1 cellular context compared by ENCODE assay signal in the genomic region with DNA sequence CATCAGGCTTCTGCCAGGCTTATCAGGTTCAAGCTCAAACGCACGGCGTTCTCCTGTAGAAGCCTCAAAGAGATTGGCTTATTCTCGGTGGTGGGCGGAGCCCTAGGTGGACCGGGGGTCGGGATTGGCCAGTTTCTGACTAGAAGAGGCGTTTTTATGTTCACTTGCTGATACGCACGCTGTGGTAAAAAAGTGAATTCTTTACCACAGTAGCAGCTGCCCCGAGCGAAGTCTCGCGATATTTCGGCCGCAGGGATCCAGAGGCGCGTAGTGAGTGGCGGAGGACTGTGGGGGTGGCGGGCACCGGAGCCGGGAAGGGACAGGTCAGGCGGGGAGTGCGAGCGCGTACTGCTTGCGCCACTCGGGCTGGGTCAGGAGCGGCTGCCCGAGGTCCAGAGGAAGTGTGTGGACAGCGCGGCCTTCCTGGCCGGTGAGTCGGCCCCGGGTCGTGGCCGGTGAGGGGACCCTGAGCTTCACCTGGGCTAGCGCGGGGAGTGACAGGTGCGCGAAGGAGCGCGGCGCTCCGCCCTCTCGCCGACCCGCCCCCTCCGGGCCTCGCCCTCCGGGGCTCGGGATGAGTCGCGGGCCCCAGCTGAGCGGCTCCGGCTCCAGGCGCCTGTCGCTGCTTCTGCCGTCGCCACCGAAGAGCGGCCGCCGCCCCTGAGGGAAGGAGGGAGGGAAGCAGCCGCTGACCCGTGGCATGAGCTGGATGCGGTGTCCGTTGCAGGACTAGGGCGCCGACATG.
TF ChIP-seq lines count a peak whose summit lies in the region.

Gene DMXL1 (plus strand): TSS at position 260 of the 745 bp plus-strand sequence. CDS start 483 bp downstream, at position 743.

TF ChIP-seq in K562, 482 proteins besides CTCF, POLR2A, EP300 and RAD21 (continued from another document and continues in another):
- TF ChIP-seq, protein P1, sequence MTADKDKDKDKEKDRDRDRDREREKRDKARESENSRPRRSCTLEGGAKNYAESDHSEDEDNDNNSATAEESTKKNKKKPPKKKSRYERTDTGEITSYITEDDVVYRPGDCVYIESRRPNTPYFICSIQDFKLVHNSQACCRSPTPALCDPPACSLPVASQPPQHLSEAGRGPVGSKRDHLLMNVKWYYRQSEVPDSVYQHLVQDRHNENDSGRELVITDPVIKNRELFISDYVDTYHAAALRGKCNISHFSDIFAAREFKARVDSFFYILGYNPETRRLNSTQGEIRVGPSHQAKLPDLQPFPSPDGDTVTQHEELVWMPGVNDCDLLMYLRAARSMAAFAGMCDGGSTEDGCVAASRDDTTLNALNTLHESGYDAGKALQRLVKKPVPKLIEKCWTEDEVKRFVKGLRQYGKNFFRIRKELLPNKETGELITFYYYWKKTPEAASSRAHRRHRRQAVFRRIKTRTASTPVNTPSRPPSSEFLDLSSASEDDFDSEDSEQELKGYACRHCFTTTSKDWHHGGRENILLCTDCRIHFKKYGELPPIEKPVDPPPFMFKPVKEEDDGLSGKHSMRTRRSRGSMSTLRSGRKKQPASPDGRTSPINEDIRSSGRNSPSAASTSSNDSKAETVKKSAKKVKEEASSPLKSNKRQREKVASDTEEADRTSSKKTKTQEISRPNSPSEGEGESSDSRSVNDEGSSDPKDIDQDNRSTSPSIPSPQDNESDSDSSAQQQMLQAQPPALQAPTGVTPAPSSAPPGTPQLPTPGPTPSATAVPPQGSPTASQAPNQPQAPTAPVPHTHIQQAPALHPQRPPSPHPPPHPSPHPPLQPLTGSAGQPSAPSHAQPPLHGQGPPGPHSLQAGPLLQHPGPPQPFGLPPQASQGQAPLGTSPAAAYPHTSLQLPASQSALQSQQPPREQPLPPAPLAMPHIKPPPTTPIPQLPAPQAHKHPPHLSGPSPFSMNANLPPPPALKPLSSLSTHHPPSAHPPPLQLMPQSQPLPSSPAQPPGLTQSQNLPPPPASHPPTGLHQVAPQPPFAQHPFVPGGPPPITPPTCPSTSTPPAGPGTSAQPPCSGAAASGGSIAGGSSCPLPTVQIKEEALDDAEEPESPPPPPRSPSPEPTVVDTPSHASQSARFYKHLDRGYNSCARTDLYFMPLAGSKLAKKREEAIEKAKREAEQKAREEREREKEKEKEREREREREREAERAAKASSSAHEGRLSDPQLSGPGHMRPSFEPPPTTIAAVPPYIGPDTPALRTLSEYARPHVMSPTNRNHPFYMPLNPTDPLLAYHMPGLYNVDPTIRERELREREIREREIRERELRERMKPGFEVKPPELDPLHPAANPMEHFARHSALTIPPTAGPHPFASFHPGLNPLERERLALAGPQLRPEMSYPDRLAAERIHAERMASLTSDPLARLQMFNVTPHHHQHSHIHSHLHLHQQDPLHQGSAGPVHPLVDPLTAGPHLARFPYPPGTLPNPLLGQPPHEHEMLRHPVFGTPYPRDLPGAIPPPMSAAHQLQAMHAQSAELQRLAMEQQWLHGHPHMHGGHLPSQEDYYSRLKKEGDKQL (CRISPR knock-in tag; IDR thresholded peaks at IDR 0.05; ENCODE audit: borderline replicate concordance), result no peak
- TF ChIP-seq, protein P2, sequence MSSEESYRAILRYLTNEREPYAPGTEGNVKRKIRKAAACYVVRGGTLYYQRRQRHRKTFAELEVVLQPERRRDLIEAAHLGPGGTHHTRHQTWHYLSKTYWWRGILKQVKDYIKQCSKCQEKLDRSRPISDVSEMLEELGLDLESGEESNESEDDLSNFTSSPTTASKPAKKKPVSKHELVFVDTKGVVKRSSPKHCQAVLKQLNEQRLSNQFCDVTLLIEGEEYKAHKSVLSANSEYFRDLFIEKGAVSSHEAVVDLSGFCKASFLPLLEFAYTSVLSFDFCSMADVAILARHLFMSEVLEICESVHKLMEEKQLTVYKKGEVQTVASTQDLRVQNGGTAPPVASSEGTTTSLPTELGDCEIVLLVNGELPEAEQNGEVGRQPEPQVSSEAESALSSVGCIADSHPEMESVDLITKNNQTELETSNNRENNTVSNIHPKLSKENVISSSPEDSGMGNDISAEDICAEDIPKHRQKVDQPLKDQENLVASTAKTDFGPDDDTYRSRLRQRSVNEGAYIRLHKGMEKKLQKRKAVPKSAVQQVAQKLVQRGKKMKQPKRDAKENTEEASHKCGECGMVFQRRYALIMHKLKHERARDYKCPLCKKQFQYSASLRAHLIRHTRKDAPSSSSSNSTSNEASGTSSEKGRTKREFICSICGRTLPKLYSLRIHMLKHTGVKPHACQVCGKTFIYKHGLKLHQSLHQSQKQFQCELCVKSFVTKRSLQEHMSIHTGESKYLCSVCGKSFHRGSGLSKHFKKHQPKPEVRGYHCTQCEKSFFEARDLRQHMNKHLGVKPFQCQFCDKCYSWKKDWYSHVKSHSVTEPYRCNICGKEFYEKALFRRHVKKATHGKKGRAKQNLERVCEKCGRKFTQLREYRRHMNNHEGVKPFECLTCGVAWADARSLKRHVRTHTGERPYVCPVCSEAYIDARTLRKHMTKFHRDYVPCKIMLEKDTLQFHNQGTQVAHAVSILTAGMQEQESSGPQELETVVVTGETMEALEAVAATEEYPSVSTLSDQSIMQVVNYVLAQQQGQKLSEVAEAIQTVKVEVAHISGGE (CRISPR knock-in tag; IDR thresholded peaks at IDR 0.05), result 0 out of 6 replicates have a peak, but pooled peaks of 1 of the 3 experiments have one; percentile 11
- TF ChIP-seq ZNF232 (CRISPR knock-in tag; IDR thresholded peaks at IDR 0.05) (no peak), RBM39 (optimal IDR thresholded peaks at IDR 0.05; ENCODE audit: low read depth, low read length) (no peak), TAF9B (IDR thresholded peaks at IDR 0.05; ENCODE audit: partially characterized antibody) (no peak), TRIM25 (IDR thresholded peaks at IDR 0.05; ENCODE audit: borderline replicate concordance) (no peak), FOXK2 (conservative IDR thresholded peaks at IDR 0.05 in 1 of 2, IDR thresholded peaks at IDR 0.05 in 1 of 2; ENCODE audit: low read depth in 2 of 2) (no peak; a peak in 1 of 4 replicates), HMG20A (CRISPR knock-in tag; conservative IDR thresholded peaks at IDR 0.05) (no peak), MAX (CRISPR knock-in tag; IDR thresholded peaks at IDR 0.05) (peak; percentile 66), FOXJ2 (tag; IDR thresholded peaks at IDR 0.05) (no peak), CLOCK (CRISPR knock-in tag; IDR thresholded peaks at IDR 0.05; ENCODE audit: borderline replicate concordance) (no peak), MYC (IDR thresholded peaks at IDR 0.05; ENCODE audit: low read depth, low read length) (peak; percentile 25; the same call in 1 of the 2 replicates), MYC (CRISPR knock-in tag; IDR thresholded peaks at IDR 0.05; ENCODE audit: borderline replicate concordance, low read depth) (no peak), ZKSCAN1 (IDR thresholded peaks at IDR 0.05; ENCODE audit: low read depth, low read length) (peak; percentile 13; the same call in 1 of the 2 replicates), MEIS2 (IDR thresholded peaks at IDR 0.05; ENCODE audit: partially characterized antibody) (peak; percentile 42), FUS (optimal IDR thresholded peaks at IDR 0.05; ENCODE audit: low read depth, low read length) (peak; percentile 53), TFAP4 (CRISPR knock-in tag; IDR thresholded peaks at IDR 0.05; ENCODE audit: borderline replicate concordance) (peak; percentile 97)
- TF ChIP-seq, protein P3, sequence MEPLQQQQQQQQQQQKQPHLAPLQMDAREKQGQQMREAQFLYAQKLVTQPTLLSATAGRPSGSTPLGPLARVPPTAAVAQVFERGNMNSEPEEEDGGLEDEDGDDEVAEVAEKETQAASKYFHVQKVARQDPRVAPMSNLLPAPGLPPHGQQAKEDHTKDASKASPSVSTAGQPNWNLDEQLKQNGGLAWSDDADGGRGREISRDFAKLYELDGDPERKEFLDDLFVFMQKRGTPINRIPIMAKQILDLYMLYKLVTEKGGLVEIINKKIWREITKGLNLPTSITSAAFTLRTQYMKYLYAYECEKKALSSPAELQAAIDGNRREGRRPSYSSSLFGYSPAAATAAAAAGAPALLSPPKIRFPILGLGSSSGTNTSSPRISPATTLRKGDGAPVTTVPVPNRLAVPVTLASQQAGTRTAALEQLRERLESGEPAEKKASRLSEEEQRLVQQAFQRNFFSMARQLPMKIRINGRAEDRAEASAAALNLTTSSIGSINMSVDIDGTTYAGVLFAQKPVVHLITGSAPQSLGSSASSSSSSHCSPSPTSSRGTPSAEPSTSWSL (CRISPR knock-in tag; IDR thresholded peaks at IDR 0.05; ENCODE audit: borderline replicate concordance), result no peak
- TF ChIP-seq, protein P4, sequence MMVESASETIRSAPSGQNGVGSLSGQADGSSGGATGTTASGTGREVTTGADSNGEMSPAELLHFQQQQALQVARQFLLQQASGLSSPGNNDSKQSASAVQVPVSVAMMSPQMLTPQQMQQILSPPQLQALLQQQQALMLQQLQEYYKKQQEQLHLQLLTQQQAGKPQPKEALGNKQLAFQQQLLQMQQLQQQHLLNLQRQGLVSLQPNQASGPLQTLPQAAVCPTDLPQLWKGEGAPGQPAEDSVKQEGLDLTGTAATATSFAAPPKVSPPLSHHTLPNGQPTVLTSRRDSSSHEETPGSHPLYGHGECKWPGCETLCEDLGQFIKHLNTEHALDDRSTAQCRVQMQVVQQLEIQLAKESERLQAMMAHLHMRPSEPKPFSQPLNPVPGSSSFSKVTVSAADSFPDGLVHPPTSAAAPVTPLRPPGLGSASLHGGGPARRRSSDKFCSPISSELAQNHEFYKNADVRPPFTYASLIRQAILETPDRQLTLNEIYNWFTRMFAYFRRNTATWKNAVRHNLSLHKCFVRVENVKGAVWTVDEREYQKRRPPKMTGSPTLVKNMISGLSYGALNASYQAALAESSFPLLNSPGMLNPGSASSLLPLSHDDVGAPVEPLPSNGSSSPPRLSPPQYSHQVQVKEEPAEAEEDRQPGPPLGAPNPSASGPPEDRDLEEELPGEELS (CRISPR knock-in tag; IDR thresholded peaks at IDR 0.05; ENCODE audit: borderline replicate concordance), result no peak; the same call in 1 of the 2 replicates
- TF ChIP-seq, protein P5, sequence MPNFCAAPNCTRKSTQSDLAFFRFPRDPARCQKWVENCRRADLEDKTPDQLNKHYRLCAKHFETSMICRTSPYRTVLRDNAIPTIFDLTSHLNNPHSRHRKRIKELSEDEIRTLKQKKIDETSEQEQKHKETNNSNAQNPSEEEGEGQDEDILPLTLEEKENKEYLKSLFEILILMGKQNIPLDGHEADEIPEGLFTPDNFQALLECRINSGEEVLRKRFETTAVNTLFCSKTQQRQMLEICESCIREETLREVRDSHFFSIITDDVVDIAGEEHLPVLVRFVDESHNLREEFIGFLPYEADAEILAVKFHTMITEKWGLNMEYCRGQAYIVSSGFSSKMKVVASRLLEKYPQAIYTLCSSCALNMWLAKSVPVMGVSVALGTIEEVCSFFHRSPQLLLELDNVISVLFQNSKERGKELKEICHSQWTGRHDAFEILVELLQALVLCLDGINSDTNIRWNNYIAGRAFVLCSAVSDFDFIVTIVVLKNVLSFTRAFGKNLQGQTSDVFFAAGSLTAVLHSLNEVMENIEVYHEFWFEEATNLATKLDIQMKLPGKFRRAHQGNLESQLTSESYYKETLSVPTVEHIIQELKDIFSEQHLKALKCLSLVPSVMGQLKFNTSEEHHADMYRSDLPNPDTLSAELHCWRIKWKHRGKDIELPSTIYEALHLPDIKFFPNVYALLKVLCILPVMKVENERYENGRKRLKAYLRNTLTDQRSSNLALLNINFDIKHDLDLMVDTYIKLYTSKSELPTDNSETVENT (CRISPR knock-in tag; IDR thresholded peaks at IDR 0.05), result peak; percentile 53; the same call in 1 of the 2 replicates
- TF ChIP-seq, protein P6, sequence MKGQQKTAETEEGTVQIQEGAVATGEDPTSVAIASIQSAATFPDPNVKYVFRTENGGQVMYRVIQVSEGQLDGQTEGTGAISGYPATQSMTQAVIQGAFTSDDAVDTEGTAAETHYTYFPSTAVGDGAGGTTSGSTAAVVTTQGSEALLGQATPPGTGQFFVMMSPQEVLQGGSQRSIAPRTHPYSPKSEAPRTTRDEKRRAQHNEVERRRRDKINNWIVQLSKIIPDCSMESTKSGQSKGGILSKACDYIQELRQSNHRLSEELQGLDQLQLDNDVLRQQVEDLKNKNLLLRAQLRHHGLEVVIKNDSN (CRISPR knock-in tag; IDR thresholded peaks at IDR 0.05), result peak; percentile 55
